1 cellular context compared by ENCODE assay signal in genomic region chr15:93470042-93470441, GRCh38.
A peak's percentile ranks its signal among the peaks of the same experiment; 100 is the strongest.
TF ChIP-seq lines count a peak whose summit lies in the region.

No MANE protein-coding gene starts in this region.

TF ChIP-seq in H1, 55 proteins besides CTCF, POLR2A, EP300 and RAD21:
- TF ChIP-seq, protein P1, sequence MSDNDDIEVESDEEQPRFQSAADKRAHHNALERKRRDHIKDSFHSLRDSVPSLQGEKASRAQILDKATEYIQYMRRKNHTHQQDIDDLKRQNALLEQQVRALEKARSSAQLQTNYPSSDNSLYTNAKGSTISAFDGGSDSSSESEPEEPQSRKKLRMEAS (IDR thresholded peaks at IDR 0.05), result peak; percentile 77
- TF ChIP-seq USF2 (IDR thresholded peaks at IDR 0.05; ENCODE audit: low read length) (no peak), TAF7 (optimal IDR thresholded peaks at IDR 0.05; ENCODE audit: borderline replicate concordance, low read depth, low read length) (no peak), SIX5 (IDR thresholded peaks at IDR 0.05; ENCODE audit: low read depth, low read length) (no peak), RNF2 (IDR thresholded peaks at IDR 0.05; ENCODE audit: borderline replicate concordance, low read depth, low read length, missing control alignments, poor library complexity, severe bottlenecking) (no peak)
TF ChIP-seq in H1: peak in this region for 1.
